Comparison of ENCODE assay signal across 2 cellular contexts in the genomic region with DNA sequence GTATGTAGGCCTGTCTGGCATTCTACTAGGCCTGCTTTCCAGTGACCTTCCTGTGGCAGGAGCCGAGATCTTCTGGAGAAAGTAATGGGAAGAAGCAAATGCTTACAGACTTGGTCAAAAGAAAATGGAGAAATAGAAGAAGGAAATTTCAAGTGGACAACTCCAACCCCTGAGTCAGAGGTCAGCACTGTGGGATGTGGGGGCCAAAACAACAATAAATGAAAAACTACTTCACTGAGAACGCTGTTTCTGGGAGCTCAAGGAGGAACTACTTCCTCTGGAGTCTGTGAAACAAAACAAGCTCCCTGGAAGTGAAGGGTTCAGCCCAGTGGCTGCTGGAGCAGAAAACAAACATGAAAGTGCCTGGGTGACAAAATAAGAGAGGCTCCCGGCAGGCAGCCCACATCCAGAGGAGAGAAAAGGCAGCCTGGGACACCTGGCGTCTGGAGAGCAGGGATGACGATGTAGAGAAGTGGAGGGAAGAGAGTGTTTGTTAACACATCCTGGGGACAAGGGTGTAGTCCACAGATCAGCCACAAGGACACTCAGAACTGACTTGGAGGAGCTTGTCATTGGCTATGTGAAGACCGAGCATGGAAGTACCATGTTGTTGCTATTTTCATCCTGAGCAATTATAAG.
TF ChIP-seq lines count a peak whose summit lies in the region.

No MANE protein-coding gene starts in this region.

TF ChIP-seq in A549, 52 proteins besides CTCF, POLR2A, EP300 and RAD21 (continued from another document):
- TF ChIP-seq HOXA7 (CRISPR knock-in tag; IDR thresholded peaks at IDR 0.05) (no peak), ZC3H11A (IDR thresholded peaks at IDR 0.05) (no peak), CBX8 (IDR thresholded peaks at IDR 0.05) (no peak), MAZ (IDR thresholded peaks at IDR 0.05; ENCODE audit: borderline replicate concordance, low read depth, low read length) (no peak), RCOR1 (IDR thresholded peaks at IDR 0.05; ENCODE audit: low read depth, low read length) (no peak), JUN (IDR thresholded peaks at IDR 0.05) (no peak), CBX2 (IDR thresholded peaks at IDR 0.05; ENCODE audit: borderline replicate concordance, low read depth) (no peak), GATA3 (IDR thresholded peaks at IDR 0.05; ENCODE audit: borderline replicate concordance) (no peak), ZFP36 (IDR thresholded peaks at IDR 0.05; ENCODE audit: borderline replicate concordance, partially characterized antibody) (no peak)
- TF ChIP-seq, protein P1, sequence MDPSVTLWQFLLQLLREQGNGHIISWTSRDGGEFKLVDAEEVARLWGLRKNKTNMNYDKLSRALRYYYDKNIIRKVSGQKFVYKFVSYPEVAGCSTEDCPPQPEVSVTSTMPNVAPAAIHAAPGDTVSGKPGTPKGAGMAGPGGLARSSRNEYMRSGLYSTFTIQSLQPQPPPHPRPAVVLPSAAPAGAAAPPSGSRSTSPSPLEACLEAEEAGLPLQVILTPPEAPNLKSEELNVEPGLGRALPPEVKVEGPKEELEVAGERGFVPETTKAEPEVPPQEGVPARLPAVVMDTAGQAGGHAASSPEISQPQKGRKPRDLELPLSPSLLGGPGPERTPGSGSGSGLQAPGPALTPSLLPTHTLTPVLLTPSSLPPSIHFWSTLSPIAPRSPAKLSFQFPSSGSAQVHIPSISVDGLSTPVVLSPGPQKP (IDR thresholded peaks at IDR 0.05; ENCODE audit: low read depth, low read length): no peak
- TF ChIP-seq, protein P2, sequence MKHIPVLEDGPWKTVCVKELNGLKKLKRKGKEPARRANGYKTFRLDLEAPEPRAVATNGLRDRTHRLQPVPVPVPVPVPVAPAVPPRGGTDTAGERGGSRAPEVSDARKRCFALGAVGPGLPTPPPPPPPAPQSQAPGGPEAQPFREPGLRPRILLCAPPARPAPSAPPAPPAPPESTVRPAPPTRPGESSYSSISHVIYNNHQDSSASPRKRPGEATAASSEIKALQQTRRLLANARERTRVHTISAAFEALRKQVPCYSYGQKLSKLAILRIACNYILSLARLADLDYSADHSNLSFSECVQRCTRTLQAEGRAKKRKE (CRISPR knock-in tag; IDR thresholded peaks at IDR 0.05; ENCODE audit: low read depth): no peak
TF ChIP-seq in A549: peak in this region for 0.

TF ChIP-seq in HEK293T, 16 proteins besides CTCF, POLR2A, EP300 and RAD21 (continued from another document):
- TF ChIP-seq L3MBTL2 (conservative IDR thresholded peaks at IDR 0.05) (no peak), CTBP1 (IDR thresholded peaks at IDR 0.05; ENCODE audit: borderline replicate concordance) (no peak), LEF1 (IDR thresholded peaks at IDR 0.05; ENCODE audit: borderline replicate concordance) (no peak), ELF4 (IDR thresholded peaks at IDR 0.05) (no peak), TARDBP (IDR thresholded peaks at IDR 0.05) (no peak), ZNF384 (IDR thresholded peaks at IDR 0.05) (no peak), FOXM1 (IDR thresholded peaks at IDR 0.05; ENCODE audit: borderline replicate concordance) (no peak), ARNT (IDR thresholded peaks at IDR 0.05) (no peak), HDGF (IDR thresholded peaks at IDR 0.05; ENCODE audit: borderline replicate concordance) (no peak), NFRKB (IDR thresholded peaks at IDR 0.05) (no peak), BHLHE40 (IDR thresholded peaks at IDR 0.05; ENCODE audit: borderline replicate concordance) (no peak), FOXA1 (IDR thresholded peaks at IDR 0.05) (no peak), SUZ12 (IDR thresholded peaks at IDR 0.05) (no peak)
- TF ChIP-seq, protein P3, sequence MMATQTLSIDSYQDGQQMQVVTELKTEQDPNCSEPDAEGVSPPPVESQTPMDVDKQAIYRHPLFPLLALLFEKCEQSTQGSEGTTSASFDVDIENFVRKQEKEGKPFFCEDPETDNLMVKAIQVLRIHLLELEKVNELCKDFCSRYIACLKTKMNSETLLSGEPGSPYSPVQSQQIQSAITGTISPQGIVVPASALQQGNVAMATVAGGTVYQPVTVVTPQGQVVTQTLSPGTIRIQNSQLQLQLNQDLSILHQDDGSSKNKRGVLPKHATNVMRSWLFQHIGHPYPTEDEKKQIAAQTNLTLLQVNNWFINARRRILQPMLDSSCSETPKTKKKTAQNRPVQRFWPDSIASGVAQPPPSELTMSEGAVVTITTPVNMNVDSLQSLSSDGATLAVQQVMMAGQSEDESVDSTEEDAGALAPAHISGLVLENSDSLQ (IDR thresholded peaks at IDR 0.05): no peak
